In the genomic region with DNA sequence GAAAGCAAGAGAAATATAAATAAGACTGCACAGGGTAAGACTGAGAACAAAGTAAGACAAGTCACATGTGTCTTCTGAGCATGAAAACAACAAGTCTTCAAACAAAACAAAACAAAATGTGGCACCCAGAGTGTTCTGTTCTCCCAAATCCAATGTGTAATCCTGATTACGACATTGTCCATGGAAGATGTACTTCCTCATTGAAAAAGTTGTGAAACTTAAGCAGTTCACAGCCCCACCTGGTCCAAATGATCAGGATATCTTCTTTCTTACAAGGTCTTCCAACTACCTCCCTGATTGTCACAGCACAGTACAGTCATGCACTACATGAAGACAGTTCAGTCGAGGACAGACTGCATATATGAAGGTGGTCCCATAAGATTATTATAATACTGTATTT, we compare ENCODE assay signal across 16 cellular contexts. TPM values are rescaled to one million over a fixed set of nuclear protein-coding genes. Genes with fewer than 3 reads are reported as not detected.
DNase-seq lines count a peak whose midpoint lies in the region; ATAC-seq and TF ChIP-seq lines count a peak whose summit lies in the region.
"Had no signal": no experiment of that assay in that cellular context is flagged by ENCODE, and none has a peak within 500 bp of the region (broad histone marks: within the 10 kb centered on the region; RNA-seq: fewer than 3 reads in every experiment).

No MANE protein-coding gene starts in this region.

- H3K4me1 ChIP-seq in lower lobe of right lung, result peaks cover 51% of the 10 kb centered on the region
- peaks cover 43 to 69% of the 10 kb centered on the region in 2 donors for H3K4me1 ChIP-seq in thyroid gland

- no peak for TF ChIP-seq POLR2A in thyroid gland (IDR thresholded peaks at IDR 0.05)

- TF ChIP-seq CTCF in RWPE1 (conservative IDR thresholded peaks at IDR 0.05; ENCODE audit: low read depth) (no peak), lower lobe of right lung (IDR thresholded peaks at IDR 0.05) (no peak), thyroid gland (IDR thresholded peaks at IDR 0.05) (no peak)

- H3K27ac ChIP-seq in RWPE1 (peak overlapping the region; percentile 41; the same call in 1 of the 2 replicates), cingulate gyrus (ENCODE audit: low read depth, low read length) (peak overlapping the region; percentile 98), lower lobe of right lung (peak overlapping the region; percentile 2), thyroid gland (peak overlapping the region in 2 of 3 donors; percentile 88 to 97)
- H3K27ac ChIP-seq: C4-2B had no signal

- CTCF ChIA-PET in RWPE1 (lab: Yijun Ruan, JAX), result interaction anchor here (0.6 kb wide), 1 partner anchor 18 kb away, joined by 8 read pairs; no protein-coding TSS in a partner anchor

- no peaks in the 10 kb centered on the region for H3K9me3 ChIP-seq in lower lobe of right lung
- no peaks in the 10 kb centered on the region for H3K9me3 ChIP-seq in thyroid gland
- H3K9me3 ChIP-seq: HAP-1, Peyer's patch had no signal

- ATAC-seq in lower lobe of right lung (no peak), HG02840 (IDR thresholded peaks at IDR 0.05; ENCODE audit: low FRiP score, unreplicated experiment) (no peak)
- ATAC-seq: left ventricle myocardium superior had no signal

- POLR2A ChIA-PET in RWPE1 (lab: Yijun Ruan, JAX; ENCODE audit: low non-redundant PET), result no interaction called here

- H3K4me3 ChIP-seq in lower lobe of right lung (no peak overlapping the region), thyroid gland (replicated peaks in 1 of 3) (no peak overlapping the region)
- H3K4me3 ChIP-seq: HAP-1, Peyer's patch had no signal

- intact Hi-C loops in lower lobe of right lung (cut with DNase I), result no loop called here
- intact Hi-C loops in thyroid gland (cut with DNase I), result no loop called here

- no peak for DNase-seq in RWPE1 (ENCODE audit: low spot score)
- DNase-seq in lower lobe of right lung, result no peak
- DNase-seq in thyroid gland, result no peak
- DNase-seq in nucleus accumbens (lab: John Stamatoyannopoulos, UW), result no peak
- no peak for DNase-seq in mucosa of gallbladder (ENCODE audit: low spot score)
- DNase-seq: activated naive CD4-positive, alpha-beta T cell treated with anti-CD3 and anti-CD28 coated beads for 36 hours; cerebellar nuclear complex; KG1; left ventricle myocardium superior; NCI-H1694; NCI-H526 treated with DMSO at 0.1 percent for 48 hours; Peyer's patch had no signal

- H3K36me3 ChIP-seq in lower lobe of right lung (peaks cover 49% of the 10 kb centered on the region), thyroid gland (peaks cover 0 to 6% of the 10 kb centered on the region in 2 donors)

- WGBS in thyroid gland, 2 donors, result 89 to 91% methylated on average over 2 of the region's 2 CpGs

- H3K27me3 ChIP-seq in lower lobe of right lung (ENCODE audit: low read depth) (no peaks in the 10 kb centered on the region), thyroid gland (no peaks in the 10 kb centered on the region)
- H3K27me3 ChIP-seq: Peyer's patch had no signal

RNA-seq across cellular contexts. Expression of a gene that starts 23.3 kb away (rescaled TPM):
- total RNA-seq in lower lobe of right lung (97.7 TPM), thyroid gland (10 to 100 TPM; 65.4 to 84.6 (median 76.9) TPM), mucosa of gallbladder (119 TPM)

RNA-seq across cellular contexts. Expression of a gene that starts 26.3 kb away (rescaled TPM):
- total RNA-seq in lower lobe of right lung (286 TPM), thyroid gland (100 to 1,000 TPM; 289 to 559 (median 388) TPM), mucosa of gallbladder (390 TPM)

Comparison
In these comparisons a context has a peak if more than half of its experiments do, and no peak if none do; other contexts are left out.
1. H3K27ac ChIP-seq: peak in every context shown above with its lines; median percentile 98 in cingulate gyrus; 92 in thyroid gland; 41 in RWPE1; 2 in lower lobe of right lung.